In genomic region chr9:113395000-113395861, GRCh38 we compare ENCODE assay signal across 1 cellular context.
A peak's percentile ranks its signal among the peaks of the same experiment; 100 is the strongest.
TF ChIP-seq lines count a peak whose summit lies in the region.

No MANE protein-coding gene starts in this region.

TF ChIP-seq in HepG2, 621 proteins besides CTCF, POLR2A, EP300 and RAD21 (continued from another document and continues in another):
- TF ChIP-seq ZNF574 (CRISPR knock-in tag; IDR thresholded peaks at IDR 0.05): peak; percentile 50
- TF ChIP-seq HNRNPK (IDR thresholded peaks at IDR 0.05; ENCODE audit: low read depth, low read length, poor library complexity, severe bottlenecking): no peak
- TF ChIP-seq SMAD3 (CRISPR knock-in tag; IDR thresholded peaks at IDR 0.05): no peak
- 0 out of 2 replicates have a peak, but pooled peaks have one; percentile 52 for TF ChIP-seq SIN3A (IDR thresholded peaks at IDR 0.05; ENCODE audit: borderline replicate concordance, low read depth, low read length)
- no peak for TF ChIP-seq RFX5 (IDR thresholded peaks at IDR 0.05; ENCODE audit: low read depth, low read length)
- TF ChIP-seq PHF5A (CRISPR knock-in tag; IDR thresholded peaks at IDR 0.05; ENCODE audit: low read depth, unreplicated experiment): no peak
- TF ChIP-seq MAFF (IDR thresholded peaks at IDR 0.05; ENCODE audit: low read depth, low read length): no peak
- no peak for TF ChIP-seq GZF1 (CRISPR knock-in tag; IDR thresholded peaks at IDR 0.05)
- TF ChIP-seq MNT (IDR thresholded peaks at IDR 0.05): no peak
- TF ChIP-seq ZNF672 (CRISPR knock-in tag; IDR thresholded peaks at IDR 0.05): no peak
- no peak for TF ChIP-seq HOXA7 (CRISPR knock-in tag; IDR thresholded peaks at IDR 0.05)
- peak; percentile 40; the same call in 1 of the 2 replicates for TF ChIP-seq ZNF746 (CRISPR knock-in tag; IDR thresholded peaks at IDR 0.05)
- TF ChIP-seq UBTF (CRISPR knock-in tag; IDR thresholded peaks at IDR 0.05): peak; percentile 48; the same call in 1 of the 2 replicates
- TF ChIP-seq ETS1 (CRISPR knock-in tag; IDR thresholded peaks at IDR 0.05): no peak
- TF ChIP-seq EHMT2 (IDR thresholded peaks at IDR 0.05; ENCODE audit: borderline replicate concordance, low read depth, low read length): no peak
- TF ChIP-seq ZKSCAN1 (IDR thresholded peaks at IDR 0.05; ENCODE audit: low read length): peak; percentile 99
- peak; percentile 78; the same call in 1 of the 2 replicates for TF ChIP-seq TARDBP (CRISPR knock-in tag; IDR thresholded peaks at IDR 0.05)
- TF ChIP-seq ZNF616 (CRISPR knock-in tag; IDR thresholded peaks at IDR 0.05; ENCODE audit: low read depth): no peak
- TF ChIP-seq SRSF4 (IDR thresholded peaks at IDR 0.05; ENCODE audit: low read depth, low read length, poor library complexity, severe bottlenecking): no peak
- 0 out of 2 replicates have a peak, but pooled peaks have one; percentile 42 for TF ChIP-seq ZNF280D (CRISPR knock-in tag; IDR thresholded peaks at IDR 0.05)
- TF ChIP-seq ZBTB7A (CRISPR knock-in tag; IDR thresholded peaks at IDR 0.05): no peak
- TF ChIP-seq SRY (CRISPR knock-in tag; IDR thresholded peaks at IDR 0.05): no peak
- TF ChIP-seq ZNF335 (CRISPR knock-in tag; IDR thresholded peaks at IDR 0.05): no peak
- no peak for TF ChIP-seq MED13 (CRISPR knock-in tag; IDR thresholded peaks at IDR 0.05)
- TF ChIP-seq ZNF558 (CRISPR knock-in tag; IDR thresholded peaks at IDR 0.05; ENCODE audit: borderline replicate concordance): peak; percentile 72; the same call in 1 of the 2 replicates
- peak; percentile 50; the same call in 1 of the 2 replicates for TF ChIP-seq ZNF605 (CRISPR knock-in tag; IDR thresholded peaks at IDR 0.05)
- no peak for TF ChIP-seq THAP8 (CRISPR knock-in tag; IDR thresholded peaks at IDR 0.05; ENCODE audit: borderline replicate concordance)
- peak; percentile 19; the same call in 1 of the 2 replicates for TF ChIP-seq GMEB1 (CRISPR knock-in tag; IDR thresholded peaks at IDR 0.05; ENCODE audit: borderline replicate concordance)
- TF ChIP-seq DNMT3B (CRISPR knock-in tag; conservative IDR thresholded peaks at IDR 0.05): 0 out of 2 replicates have a peak, but pooled peaks have one; percentile 54
- TF ChIP-seq ZFP62 (CRISPR knock-in tag; IDR thresholded peaks at IDR 0.05): no peak
- 0 out of 2 replicates have a peak, but pooled peaks have one; percentile 77 for TF ChIP-seq CC2D1A (CRISPR knock-in tag; IDR thresholded peaks at IDR 0.05)
- TF ChIP-seq MTF2 (CRISPR knock-in tag; IDR thresholded peaks at IDR 0.05; ENCODE audit: borderline replicate concordance): no peak
- peak; percentile 84 for TF ChIP-seq ZSCAN9 (CRISPR knock-in tag; IDR thresholded peaks at IDR 0.05; ENCODE audit: borderline replicate concordance)
- no peak; the same call in 1 of the 2 replicates for TF ChIP-seq SNAPC2 (CRISPR knock-in tag; IDR thresholded peaks at IDR 0.05)
- TF ChIP-seq RORA (CRISPR knock-in tag; IDR thresholded peaks at IDR 0.05): no peak
- TF ChIP-seq ZNF678 (CRISPR knock-in tag; IDR thresholded peaks at IDR 0.05): no peak
- TF ChIP-seq ZNF552 (CRISPR knock-in tag; IDR thresholded peaks at IDR 0.05; ENCODE audit: borderline replicate concordance): no peak
- TF ChIP-seq BATF2 (CRISPR knock-in tag; IDR thresholded peaks at IDR 0.05): no peak; the same call in 1 of the 2 replicates
- TF ChIP-seq ZNF878 (CRISPR knock-in tag; IDR thresholded peaks at IDR 0.05): no peak
- no peak for TF ChIP-seq U2AF2 (IDR thresholded peaks at IDR 0.05; ENCODE audit: low read depth, low read length)
- peak; percentile 58; the same call in 1 of the 2 replicates for TF ChIP-seq ZNF350 (CRISPR knock-in tag; IDR thresholded peaks at IDR 0.05; ENCODE audit: borderline replicate concordance, low read depth)
- TF ChIP-seq MLXIP (CRISPR knock-in tag; IDR thresholded peaks at IDR 0.05; ENCODE audit: borderline replicate concordance): no peak
